In genomic region chr6:107704377-107705013, GRCh38 we compare ENCODE assay signal across 8 cellular contexts.
DNase-seq lines count a peak whose midpoint lies in the region; ATAC-seq and TF ChIP-seq lines count a peak whose summit lies in the region.

No MANE protein-coding gene starts in this region.

- H3K36me3 ChIP-seq in CD8-positive, alpha-beta memory T cell (ENCODE audit: insufficient read depth, low read length) = peaks cover 23% of the 10 kb centered on the region
- H3K36me3 ChIP-seq in Peyer's patch = no peaks in the 10 kb centered on the region

- H3K27ac ChIP-seq in CD8-positive, alpha-beta memory T cell (ENCODE audit: low read depth, low read length) = no peak overlapping the region
- no peak overlapping the region for H3K27ac ChIP-seq in Peyer's patch

- no peak overlapping the region for H3K4me3 ChIP-seq in CD8-positive, alpha-beta memory T cell (ENCODE audit: low read length)
- no peak overlapping the region for H3K4me3 ChIP-seq in Peyer's patch

- H3K4me1 ChIP-seq in CD8-positive, alpha-beta memory T cell (ENCODE audit: insufficient read depth, low read length) = peaks cover 11% of the 10 kb centered on the region
- peaks cover 0 to 4% (median 0%) of the 10 kb centered on the region in 4 donors for H3K4me1 ChIP-seq in Peyer's patch

- H3K36me3 Mint-ChIP-seq in CD8-positive, alpha-beta memory T cell = peaks cover 7 to 64% (median 19%) of the 10 kb centered on the region in 3 donors
- H3K36me3 Mint-ChIP-seq in endothelial cell (ENCODE audit: low read depth, unreplicated experiment) (no peaks in the 10 kb centered on the region), naive B cell (peaks cover 0 to 8% of the 10 kb centered on the region in 2 donors)

- no peak overlapping the region for H3K4me3 Mint-ChIP-seq in CD8-positive, alpha-beta memory T cell
- no peak overlapping the region for H3K4me3 Mint-ChIP-seq in endothelial cell (ENCODE audit: unreplicated experiment)
- H3K4me3 Mint-ChIP-seq in naive B cell = no peak overlapping the region

- ATAC-seq in naive B cell (ENCODE audit: low read depth in 2 of 2) = peak; percentile 45 to 52
- no peak for ATAC-seq in HG03442 (IDR thresholded peaks at IDR 0.05; ENCODE audit: unreplicated experiment)
- no peak for ATAC-seq in GM18867 (IDR thresholded peaks at IDR 0.05; ENCODE audit: unreplicated experiment)
- ATAC-seq in GM18519 (IDR thresholded peaks at IDR 0.05; ENCODE audit: low FRiP score, unreplicated experiment) = no peak

- H3K27me3 Mint-ChIP-seq in CD8-positive, alpha-beta memory T cell = no peaks in the 10 kb centered on the region
- H3K27me3 Mint-ChIP-seq in endothelial cell (ENCODE audit: unreplicated experiment) = peaks cover 13% of the 10 kb centered on the region
- no peaks in the 10 kb centered on the region for H3K27me3 Mint-ChIP-seq in naive B cell

- CTCF ChIA-PET in CD8-positive, alpha-beta memory T cell (lab: Charles Lee) = interaction anchor here (0.8 to 2.4 kb wide), 11 partner anchors 9 to 163 kb away, joined by 3 to 19 read pairs (median 4); no protein-coding TSS in a partner anchor

- TF ChIP-seq POLR2A in Peyer's patch (IDR thresholded peaks at IDR 0.05) = no peak

- H3K27ac Mint-ChIP-seq in CD8-positive, alpha-beta memory T cell = peak overlapping the region in 7 of 8 donors; percentile 17 to 79 (median 46)
- H3K27ac Mint-ChIP-seq in endothelial cell (ENCODE audit: unreplicated experiment) (no peak overlapping the region), naive B cell (peak overlapping the region in 3 of 6 donors; percentile 6 to 72 (median 16))

- TF ChIP-seq CTCF in Peyer's patch (IDR thresholded peaks at IDR 0.05) (peak; percentile 70 to 85 (median 74)), endothelial cell (IDR thresholded peaks at IDR 0.05; ENCODE audit: unreplicated experiment) (peak; percentile 97)

- peak in 1 of 5 donors; percentile 36 for DNase-seq in CD8-positive, alpha-beta memory T cell
- DNase-seq in GM19240 (ENCODE audit: insufficient read length, low spot score) (peak; percentile 15), Peyer's patch (no peak), endothelial cell (ENCODE audit: low spot score) (peak; percentile 46), naive B cell (peak; percentile 15)

- H3K9me3 Mint-ChIP-seq in CD8-positive, alpha-beta memory T cell = no peaks in the 10 kb centered on the region
- H3K9me3 Mint-ChIP-seq in endothelial cell (ENCODE audit: unreplicated experiment) = no peaks in the 10 kb centered on the region
- no peaks in the 10 kb centered on the region for H3K9me3 Mint-ChIP-seq in naive B cell

- POLR2A ChIA-PET in CD8-positive, alpha-beta memory T cell (lab: Charles Lee) = interaction anchor here (1.1 kb wide), 1 partner anchor 143 kb away, joined by 3 read pairs; no protein-coding TSS in a partner anchor

- peaks cover 29 to 46% (median 33%) of the 10 kb centered on the region in 3 donors for H3K4me1 Mint-ChIP-seq in CD8-positive, alpha-beta memory T cell
- H3K4me1 Mint-ChIP-seq in endothelial cell (ENCODE audit: unreplicated experiment) (peaks cover 12% of the 10 kb centered on the region), naive B cell (peaks cover 0 to 12% (median 9%) of the 10 kb centered on the region in 3 donors)

- no peaks in the 10 kb centered on the region for H3K9me3 ChIP-seq in CD8-positive, alpha-beta memory T cell (ENCODE audit: low read length)
- no peaks in the 10 kb centered on the region for H3K9me3 ChIP-seq in Peyer's patch

- no peaks in the 10 kb centered on the region for H3K27me3 ChIP-seq in CD8-positive, alpha-beta memory T cell (ENCODE audit: insufficient read depth, low read length, poor library complexity, severe bottlenecking)
- no peaks in the 10 kb centered on the region for H3K27me3 ChIP-seq in Peyer's patch

Comparison
In these comparisons a context has a peak if more than half of its experiments do, and no peak if none do; other contexts are left out.
1. DNase-seq: peak in GM19240 (single experiment), endothelial cell (single experiment) and naive B cell (single experiment); none in Peyer's patch (0 of 3).
2. ATAC-seq: peak in naive B cell (2 of 2); none in HG03442 (single experiment), GM18867 (single experiment) and GM18519 (single experiment).